2 cellular contexts compared by ENCODE assay signal in the genomic region with DNA sequence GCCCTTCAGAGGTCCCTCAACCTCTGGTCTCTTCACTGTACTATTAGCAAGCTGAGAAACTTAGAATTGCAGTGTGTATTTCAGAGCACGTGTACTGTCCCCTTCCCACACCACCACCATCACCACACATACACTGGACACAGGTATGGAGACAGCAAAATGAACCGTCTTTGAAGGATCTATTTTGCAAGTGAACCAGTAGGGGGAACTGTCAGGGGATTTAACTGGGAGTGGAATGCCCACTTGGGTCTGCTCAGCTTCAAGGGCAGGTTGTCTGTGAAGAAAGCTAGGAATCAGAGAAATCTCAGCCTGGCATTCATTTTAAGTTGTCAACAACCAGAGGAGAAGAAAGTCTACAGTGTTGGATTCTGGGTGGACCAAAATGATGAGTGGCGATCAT.
TF ChIP-seq lines count a peak whose summit lies in the region.

No MANE protein-coding gene starts in this region.

TF ChIP-seq in HEK293, 187 proteins besides CTCF, POLR2A, EP300 and RAD21 (continued from another document):
- TF ChIP-seq, protein P1, sequence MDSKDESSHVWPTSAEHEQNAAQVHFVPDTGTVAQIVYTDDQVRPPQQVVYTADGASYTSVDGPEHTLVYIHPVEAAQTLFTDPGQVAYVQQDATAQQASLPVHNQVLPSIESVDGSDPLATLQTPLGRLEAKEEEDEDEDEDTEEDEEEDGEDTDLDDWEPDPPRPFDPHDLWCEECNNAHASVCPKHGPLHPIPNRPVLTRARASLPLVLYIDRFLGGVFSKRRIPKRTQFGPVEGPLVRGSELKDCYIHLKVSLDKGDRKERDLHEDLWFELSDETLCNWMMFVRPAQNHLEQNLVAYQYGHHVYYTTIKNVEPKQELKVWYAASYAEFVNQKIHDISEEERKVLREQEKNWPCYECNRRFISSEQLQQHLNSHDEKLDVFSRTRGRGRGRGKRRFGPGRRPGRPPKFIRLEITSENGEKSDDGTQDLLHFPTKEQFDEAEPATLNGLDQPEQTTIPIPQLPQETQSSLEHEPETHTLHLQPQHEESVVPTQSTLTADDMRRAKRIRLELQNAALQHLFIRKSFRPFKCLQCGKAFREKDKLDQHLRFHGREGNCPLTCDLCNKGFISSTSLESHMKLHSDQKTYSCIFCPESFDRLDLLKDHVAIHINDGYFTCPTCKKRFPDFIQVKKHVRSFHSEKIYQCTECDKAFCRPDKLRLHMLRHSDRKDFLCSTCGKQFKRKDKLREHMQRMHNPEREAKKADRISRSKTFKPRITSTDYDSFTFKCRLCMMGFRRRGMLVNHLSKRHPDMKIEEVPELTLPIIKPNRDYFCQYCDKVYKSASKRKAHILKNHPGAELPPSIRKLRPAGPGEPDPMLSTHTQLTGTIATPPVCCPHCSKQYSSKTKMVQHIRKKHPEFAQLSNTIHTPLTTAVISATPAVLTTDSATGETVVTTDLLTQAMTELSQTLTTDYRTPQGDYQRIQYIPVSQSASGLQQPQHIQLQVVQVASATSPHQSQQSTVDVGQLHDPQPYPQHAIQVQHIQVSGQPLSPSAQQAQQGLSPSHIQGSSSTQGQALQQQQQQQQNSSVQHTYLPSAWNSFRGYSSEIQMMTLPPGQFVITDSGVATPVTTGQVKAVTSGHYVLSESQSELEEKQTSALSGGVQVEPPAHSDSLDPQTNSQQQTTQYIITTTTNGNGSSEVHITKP (tag by site-specific recombination; IDR thresholded peaks at IDR 0.05): no peak
- TF ChIP-seq, protein P2, sequence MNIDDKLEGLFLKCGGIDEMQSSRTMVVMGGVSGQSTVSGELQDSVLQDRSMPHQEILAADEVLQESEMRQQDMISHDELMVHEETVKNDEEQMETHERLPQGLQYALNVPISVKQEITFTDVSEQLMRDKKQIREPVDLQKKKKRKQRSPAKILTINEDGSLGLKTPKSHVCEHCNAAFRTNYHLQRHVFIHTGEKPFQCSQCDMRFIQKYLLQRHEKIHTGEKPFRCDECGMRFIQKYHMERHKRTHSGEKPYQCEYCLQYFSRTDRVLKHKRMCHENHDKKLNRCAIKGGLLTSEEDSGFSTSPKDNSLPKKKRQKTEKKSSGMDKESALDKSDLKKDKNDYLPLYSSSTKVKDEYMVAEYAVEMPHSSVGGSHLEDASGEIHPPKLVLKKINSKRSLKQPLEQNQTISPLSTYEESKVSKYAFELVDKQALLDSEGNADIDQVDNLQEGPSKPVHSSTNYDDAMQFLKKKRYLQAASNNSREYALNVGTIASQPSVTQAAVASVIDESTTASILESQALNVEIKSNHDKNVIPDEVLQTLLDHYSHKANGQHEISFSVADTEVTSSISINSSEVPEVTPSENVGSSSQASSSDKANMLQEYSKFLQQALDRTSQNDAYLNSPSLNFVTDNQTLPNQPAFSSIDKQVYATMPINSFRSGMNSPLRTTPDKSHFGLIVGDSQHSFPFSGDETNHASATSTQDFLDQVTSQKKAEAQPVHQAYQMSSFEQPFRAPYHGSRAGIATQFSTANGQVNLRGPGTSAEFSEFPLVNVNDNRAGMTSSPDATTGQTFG (tag by site-specific recombination; IDR thresholded peaks at IDR 0.05; ENCODE audit: borderline replicate concordance): no peak
- TF ChIP-seq KLF7 (tag by site-specific recombination; IDR thresholded peaks at IDR 0.05; ENCODE audit: borderline replicate concordance): no peak
- no peak for TF ChIP-seq ZFP41 (tag by site-specific recombination; IDR thresholded peaks at IDR 0.05; ENCODE audit: borderline replicate concordance)
- no peak for TF ChIP-seq ZSCAN23 (tag by site-specific recombination; IDR thresholded peaks at IDR 0.05)
- TF ChIP-seq ZNF2 (tag by site-specific recombination; IDR thresholded peaks at IDR 0.05): no peak
- no peak for TF ChIP-seq BCL11B (tag by site-specific recombination; IDR thresholded peaks at IDR 0.05; ENCODE audit: low read depth)

TF ChIP-seq in WTC11, 78 proteins besides CTCF, POLR2A, EP300 and RAD21 (continued from another document):
- TF ChIP-seq, protein P3, sequence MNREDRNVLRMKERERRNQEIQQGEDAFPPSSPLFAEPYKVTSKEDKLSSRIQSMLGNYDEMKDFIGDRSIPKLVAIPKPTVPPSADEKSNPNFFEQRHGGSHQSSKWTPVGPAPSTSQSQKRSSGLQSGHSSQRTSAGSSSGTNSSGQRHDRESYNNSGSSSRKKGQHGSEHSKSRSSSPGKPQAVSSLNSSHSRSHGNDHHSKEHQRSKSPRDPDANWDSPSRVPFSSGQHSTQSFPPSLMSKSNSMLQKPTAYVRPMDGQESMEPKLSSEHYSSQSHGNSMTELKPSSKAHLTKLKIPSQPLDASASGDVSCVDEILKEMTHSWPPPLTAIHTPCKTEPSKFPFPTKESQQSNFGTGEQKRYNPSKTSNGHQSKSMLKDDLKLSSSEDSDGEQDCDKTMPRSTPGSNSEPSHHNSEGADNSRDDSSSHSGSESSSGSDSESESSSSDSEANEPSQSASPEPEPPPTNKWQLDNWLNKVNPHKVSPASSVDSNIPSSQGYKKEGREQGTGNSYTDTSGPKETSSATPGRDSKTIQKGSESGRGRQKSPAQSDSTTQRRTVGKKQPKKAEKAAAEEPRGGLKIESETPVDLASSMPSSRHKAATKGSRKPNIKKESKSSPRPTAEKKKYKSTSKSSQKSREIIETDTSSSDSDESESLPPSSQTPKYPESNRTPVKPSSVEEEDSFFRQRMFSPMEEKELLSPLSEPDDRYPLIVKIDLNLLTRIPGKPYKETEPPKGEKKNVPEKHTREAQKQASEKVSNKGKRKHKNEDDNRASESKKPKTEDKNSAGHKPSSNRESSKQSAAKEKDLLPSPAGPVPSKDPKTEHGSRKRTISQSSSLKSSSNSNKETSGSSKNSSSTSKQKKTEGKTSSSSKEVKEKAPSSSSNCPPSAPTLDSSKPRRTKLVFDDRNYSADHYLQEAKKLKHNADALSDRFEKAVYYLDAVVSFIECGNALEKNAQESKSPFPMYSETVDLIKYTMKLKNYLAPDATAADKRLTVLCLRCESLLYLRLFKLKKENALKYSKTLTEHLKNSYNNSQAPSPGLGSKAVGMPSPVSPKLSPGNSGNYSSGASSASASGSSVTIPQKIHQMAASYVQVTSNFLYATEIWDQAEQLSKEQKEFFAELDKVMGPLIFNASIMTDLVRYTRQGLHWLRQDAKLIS (CRISPR knock-in tag; IDR thresholded peaks at IDR 0.05; ENCODE audit: borderline replicate concordance): no peak
- TF ChIP-seq ZNF396 (CRISPR knock-in tag; IDR thresholded peaks at IDR 0.05; ENCODE audit: borderline replicate concordance) (no peak), STAT6 (CRISPR knock-in tag; conservative IDR thresholded peaks at IDR 0.05; ENCODE audit: low read depth) (no peak), HMGXB4 (CRISPR knock-in tag; IDR thresholded peaks at IDR 0.05) (no peak)
